Comparison of ENCODE assay signal across 9 cellular contexts in genomic region chr10:6089334-6090219, GRCh38. TPM values are rescaled to one million over a fixed set of nuclear protein-coding genes. Genes with fewer than 3 reads are reported as not detected.
DNase-seq lines count a peak whose midpoint lies in the region; ATAC-seq and TF ChIP-seq lines count a peak whose summit lies in the region.
"Had no signal": no experiment of that assay in that cellular context is flagged by ENCODE, and none has a peak within 500 bp of the region (broad histone marks: within the 10 kb centered on the region; RNA-seq: fewer than 3 reads in every experiment).

No MANE protein-coding gene starts in this region.

- peaks cover 49% of the 10 kb centered on the region for H3K4me1 Mint-ChIP-seq in activated T-helper 17 cell treated with anti-CD3 and anti-CD28 coated beads, Interleukin-2, amount 50 U/mL, for 72 hours

- peak; percentile 24 for DNase-seq in CD1c-positive myeloid dendritic cell (ENCODE audit: extremely low spot score)
- DNase-seq in Jurkat, Clone E6-1 (ENCODE audit: low read depth, low spot score), result no peak
- peak; percentile 32 for DNase-seq in hepatic stellate cell (ENCODE audit: low spot score)
- DNase-seq in gastrocnemius medialis, result no peak
- DNase-seq in H4 (ENCODE audit: low spot score), result no peak
- DNase-seq in NCI-H226, result no peak

- H3K4me3 ChIP-seq in Jurkat, Clone E6-1 (ENCODE audit: low read length), result peak overlapping the region; percentile 93
- H3K4me3 ChIP-seq in gastrocnemius medialis, result peak overlapping the region; percentile 83 to 94 (median 88)

- peak overlapping the region; percentile 84 for H3K27ac Mint-ChIP-seq in activated T-helper 17 cell treated with anti-CD3 and anti-CD28 coated beads, Interleukin-2, amount 50 U/mL, for 72 hours

- H3K27me3 Mint-ChIP-seq in activated T-helper 17 cell treated with anti-CD3 and anti-CD28 coated beads, Interleukin-2, amount 50 U/mL, for 72 hours, result no peaks in the 10 kb centered on the region

- ATAC-seq in GM19328 (IDR thresholded peaks at IDR 0.05; ENCODE audit: unreplicated experiment), result peak; percentile 22
- peak; percentile 13 for ATAC-seq in activated T-helper 17 cell treated with anti-CD3 and anti-CD28 coated beads, Interleukin-2, amount 50 U/mL, for 72 hours (replicated peaks)
- peak; percentile 23 to 28 for ATAC-seq in gastrocnemius medialis

- TF ChIP-seq POLR2A in gastrocnemius medialis (IDR thresholded peaks at IDR 0.05), result no peak

- H3K9me3 Mint-ChIP-seq in activated T-helper 17 cell treated with anti-CD3 and anti-CD28 coated beads, Interleukin-2, amount 50 U/mL, for 72 hours, result no peaks in the 10 kb centered on the region

- TF ChIP-seq CTCF in gastrocnemius medialis (IDR thresholded peaks at IDR 0.05 in 4 of 5, conservative IDR thresholded peaks at IDR 0.05 in 1 of 5), result no peak

- intact Hi-C loops in gastrocnemius medialis (cut with DNase I; ENCODE audit: low total_unique reads), result loop anchor here (2.0 to 5.0 kb wide), 2 partner anchors 51 to 197 kb away; partner anchors contain the start of gene FBH1

- no peaks in the 10 kb centered on the region for H3K36me3 ChIP-seq in gastrocnemius medialis

- H3K9me3 ChIP-seq in gastrocnemius medialis, result no peaks in the 10 kb centered on the region

- in situ Hi-C loops in gastrocnemius medialis (cut with MboI; ENCODE audit: low sequenced_read_pairs in 4 of 4), result loop anchor here in 2 of 4 donors (5.0 to 10.0 kb wide), 2 partner anchors 72 to 75 kb away; no protein-coding TSS in a partner anchor

- no peaks in the 10 kb centered on the region for H3K27me3 ChIP-seq in gastrocnemius medialis

- peaks cover 55% of the 10 kb centered on the region for H3K36me3 Mint-ChIP-seq in activated T-helper 17 cell treated with anti-CD3 and anti-CD28 coated beads, Interleukin-2, amount 50 U/mL, for 72 hours (ENCODE audit: low read depth)

- H3K27ac ChIP-seq in gastrocnemius medialis, result peak overlapping the region; percentile 78 to 96 (median 82)

- peak overlapping the region; percentile 95 for H3K4me3 Mint-ChIP-seq in activated T-helper 17 cell treated with anti-CD3 and anti-CD28 coated beads, Interleukin-2, amount 50 U/mL, for 72 hours

- H3K4me1 ChIP-seq in gastrocnemius medialis, result peaks cover 39 to 55% of the 10 kb centered on the region in 2 donors

RNA-seq across cellular contexts. Expression of gene RBM17, which starts 0.7 kb away (rescaled TPM):
- 223 TPM for polyA plus RNA-seq in Jurkat, Clone E6-1 (2012; ENCODE audit: insufficient read depth, insufficient read length)
- 100 to 1,000 TPM; 157 to 253 TPM for total RNA-seq in activated T-helper 17 cell treated with anti-CD3 and anti-CD28 coated beads, Interleukin-2, amount 50 U/mL, for 72 hours
- 10 to 100 TPM; 53.2 to 67.4 (median 60.1) TPM for total RNA-seq in gastrocnemius medialis
- 9.2 and 18.5 TPM in 2 replicates for total RNA-seq in H4 (2014; rRNA removed; shearing (Covaris generic))

RNA-seq across cellular contexts. Expression of gene IL2RA, which starts 27.4 kb away (rescaled TPM):
- polyA plus RNA-seq in Jurkat, Clone E6-1 (2012; ENCODE audit: insufficient read depth, insufficient read length), result not detected
- 1,000 to 10,000 TPM; 1,342 to 1,348 TPM for total RNA-seq in activated T-helper 17 cell treated with anti-CD3 and anti-CD28 coated beads, Interleukin-2, amount 50 U/mL, for 72 hours
- 1 to 10 TPM in 1 of 4 donors, not detected in 3; 2.1 TPM for total RNA-seq in gastrocnemius medialis
- not detected in 2 replicates for total RNA-seq in H4 (2014; rRNA removed; shearing (Covaris generic))
- total RNA-seq: SK-MEL-5 had no signal

Comparison
In these comparisons a context has a peak if more than half of its experiments do, and no peak if none do; other contexts are left out.
1. DNase-seq: peak in CD1c-positive myeloid dendritic cell (single experiment) and hepatic stellate cell (single experiment); none in Jurkat, Clone E6-1 (single experiment), gastrocnemius medialis (0 of 2), H4 (single experiment) and NCI-H226 (single experiment).
2. RNA of gene IL2RA, which starts 27.4 kb away (total RNA-seq): 1,342 to 1,348 TPM in activated T-helper 17 cell treated with anti-CD3 and anti-CD28 coated beads, Interleukin-2, amount 50 U/mL, for 72 hours; 2.1 TPM in gastrocnemius medialis and not detected in H4; every median in the first group is over 100 times any median in the second.
3. Peak in every context shown above with its lines, with median percentiles within 50 percentile points of each other: ATAC-seq.